In genomic region chr12:53225635-53226424, GRCh38 we compare ENCODE assay signal across 11 cellular contexts. TPM values are rescaled to one million over a fixed set of nuclear protein-coding genes. Genes with fewer than 3 reads are reported as not detected.
DNase-seq lines count a peak whose midpoint lies in the region; ATAC-seq, FAIRE-seq and TF ChIP-seq lines count a peak whose summit lies in the region.
"Had no signal": no experiment of that assay in that cellular context is flagged by ENCODE, and none has a peak within 500 bp of the region (broad histone marks: within the 10 kb centered on the region; RNA-seq: fewer than 3 reads in every experiment).

No MANE protein-coding gene starts in this region.

- no peak overlapping the region for H3K14ac ChIP-seq in H1 (ENCODE audit: insufficient read length)

- no peak overlapping the region for H3K56ac ChIP-seq in H1 (replicated peaks; ENCODE audit: insufficient read length, low read depth, low read length)

- FAIRE-seq in H1 (lab: Jason Lieb, UNC), result no peak

- H3K36me3 ChIP-seq in CD8-positive, alpha-beta memory T cell (ENCODE audit: insufficient read depth, low read length), result no peaks in the 10 kb centered on the region
- H3K36me3 ChIP-seq in SK-N-MC (ENCODE audit: insufficient read depth, low read length) (peaks cover 5% of the 10 kb centered on the region; the same call in 1 of the 2 replicates), H1 (ENCODE audit: control insufficient read depth in 2 of 4, insufficient read depth in 4 of 4, low read length in 3 of 4) (no peaks in the 10 kb centered on the region; a peak in 1 of 8 replicates)

- no peaks in the 10 kb centered on the region for H3K9me3 Mint-ChIP-seq in CD8-positive, alpha-beta memory T cell

- DNase-seq in CD8-positive, alpha-beta memory T cell, result no peak
- DNase-seq in SK-N-MC (ENCODE audit: low read depth, low spot score) (no peak), H1 (ENCODE audit: low read depth in 1 of 2, low spot score in 2 of 2) (no peak), putamen (ENCODE audit: low spot score) (peak; percentile 55), NCI-H1436 treated with DMSO at 0.1 percent for 48 hours (lab: John Stamatoyannopoulos, UW) (no peak), activated gamma-delta T cell treated with Interleukin-2 at 50 U/mL for 16 hours (no peak)
- DNase-seq: NCI-H187 treated with DMSO at 0.1 percent for 48 hours had no signal

- no peak for TF ChIP-seq EP300 in H1 (IDR thresholded peaks at IDR 0.05; ENCODE audit: borderline replicate concordance in 1 of 2, low read depth in 2 of 2, low read length in 2 of 2)

- POLR2A ChIA-PET in CD8-positive, alpha-beta memory T cell (lab: Charles Lee), result no interaction called here
- POLR2A ChIA-PET in H1 (lab: Charles Lee; ENCODE audit: partially characterized antibody), result interaction anchor here (0.9 to 13.6 kb wide), 6 partner anchors 3 to 65 kb away, joined by 3 to 151 read pairs (median 5); partner anchors contain the start of gene RARG

- peaks cover 0 to 7% (median 4%) of the 10 kb centered on the region in 3 donors for H3K36me3 Mint-ChIP-seq in CD8-positive, alpha-beta memory T cell

- H3K79me1 ChIP-seq in H1 (ENCODE audit: low read depth, low read length), result no peaks in the 10 kb centered on the region

- H3K4ac ChIP-seq in H1 (replicated peaks; ENCODE audit: insufficient read length, low read depth, low read length), result no peak overlapping the region

- H2BK5ac ChIP-seq in H1 (ENCODE audit: low read depth, low read length), result peak overlapping the region; percentile 91

- no peak overlapping the region; the same call in 1 of the 2 replicates for H2BK20ac ChIP-seq in H1 (ENCODE audit: low read length)

- TF ChIP-seq POLR2A in H1 (IDR thresholded peaks at IDR 0.05; ENCODE audit: control extremely low read depth in 1 of 2, low read depth in 2 of 2, low read length in 2 of 2), result no peak

- 87% methylated on average over 9 of the region's 10 CpGs; no CpG with 5 or more reads in 1 of the 2 experiments for WGBS in H1 (ENCODE audit: extremely low coverage in 1 of 2, insufficient coverage in 1 of 2, insufficient read length in 1 of 2, insufficient replicate concordance in 2 of 2, low coverage in 1 of 2, low lambda C conversion rate in 2 of 2, missing lambda C conversion rate in 1 of 2), 2 experiments

- no peaks in the 10 kb centered on the region for H3K9me3 ChIP-seq in CD8-positive, alpha-beta memory T cell (ENCODE audit: low read length)
- H3K9me3 ChIP-seq in SK-N-MC (ENCODE audit: low read depth, low read length) (no peaks in the 10 kb centered on the region), H1 (ENCODE audit: insufficient read depth in 2 of 2, low read depth in 1 of 2, low read length in 1 of 2) (no peaks in the 10 kb centered on the region)

- no peak overlapping the region for H4K91ac ChIP-seq in H1 (replicated peaks; ENCODE audit: insufficient read length, low read length)

- peaks cover 8% of the 10 kb centered on the region for H3K23me2 ChIP-seq in H1 (ENCODE audit: low read depth, low read length)

- peak overlapping the region; percentile 75 to 98 (median 88) for H3K27ac Mint-ChIP-seq in CD8-positive, alpha-beta memory T cell

- CTCF ChIA-PET in CD8-positive, alpha-beta memory T cell (lab: Charles Lee), result interaction anchor here (1.7 kb wide), 1 partner anchor 42 kb away, joined by 8 read pairs; the partner anchor contains the start of gene ESPL1
- CTCF ChIA-PET in H1 (lab: Charles Lee; ENCODE audit: partially characterized antibody), result interaction anchor here (0.7 to 21.6 kb wide), 13 partner anchors 10 to 50 kb away, joined by 3 to 654 read pairs (median 5); partner anchors contain the start of gene ESPL1

- no peak overlapping the region for H2AFZ ChIP-seq in H1 (ENCODE audit: low read length)

- H4K8ac ChIP-seq in H1 (ENCODE audit: extremely low read depth, insufficient read depth, low read length), result no peak overlapping the region

- no peak overlapping the region for H3K23ac ChIP-seq in H1 (ENCODE audit: insufficient read length)

- peak overlapping the region in 1 of 2 experiments; percentile 100; a peak in 2 of 4 replicates for H3K4me2 ChIP-seq in H1 (ENCODE audit: insufficient read depth in 1 of 2, low read depth in 2 of 2, low read length in 2 of 2)

- H3K18ac ChIP-seq in H1 (ENCODE audit: extremely low read depth, low read length), result 0 out of 2 replicates have a peak overlapping the region, but pooled peaks have one; percentile 13

- H2BK15ac ChIP-seq in H1 (ENCODE audit: low read length), result 0 out of 2 replicates have a peak overlapping the region, but pooled peaks have one; percentile 46

- no peak for ATAC-seq in GM18520 (IDR thresholded peaks at IDR 0.05; ENCODE audit: unreplicated experiment)
- ATAC-seq in HG02763 (IDR thresholded peaks at IDR 0.05; ENCODE audit: unreplicated experiment), result no peak
- ATAC-seq: Panc1 had no signal

- H2AK5ac ChIP-seq in H1 (ENCODE audit: low read depth, low read length), result peak overlapping the region; percentile 94; the same call in 1 of the 2 replicates

- no peak for TF ChIP-seq CTCF in H1 (IDR thresholded peaks at IDR 0.05; ENCODE audit: control extremely low read depth in 1 of 3, insufficient read depth in 1 of 3, low read depth in 1 of 3, low read length in 3 of 3)

- H4K20me1 ChIP-seq in H1 (replicated peaks in 1 of 2; ENCODE audit: control insufficient read depth in 1 of 2, insufficient read depth in 2 of 2, low read length in 2 of 2), result no peaks in the 10 kb centered on the region

- peaks cover 0 to 7% of the 10 kb centered on the region in 2 experiments; a peak in 1 of 4 replicates for H3K79me2 ChIP-seq in H1 (ENCODE audit: control insufficient read depth in 1 of 2, insufficient read depth in 2 of 2, low read length in 2 of 2)

- peak overlapping the region; percentile 99; the same call in 1 of the 2 replicates for H2BK12ac ChIP-seq in H1 (ENCODE audit: low read depth, low read length)

- H4K5ac ChIP-seq in H1 (ENCODE audit: insufficient read length, low read depth, low read length), result no peak overlapping the region

- H3K27ac ChIP-seq in CD8-positive, alpha-beta memory T cell (ENCODE audit: low read depth, low read length), result no peak overlapping the region
- H3K27ac ChIP-seq in SK-N-MC, result peak overlapping the region; percentile 98
- no peak overlapping the region for H3K27ac ChIP-seq in H1 (ENCODE audit: low read depth, low read length)

- H3K9ac ChIP-seq in SK-N-MC (ENCODE audit: insufficient read length) (no peak overlapping the region), H1 (replicated peaks in 1 of 4; ENCODE audit: extremely low read depth in 1 of 4, low read depth in 3 of 4, low read length in 3 of 4) (no peak overlapping the region)

- H3K4me3 Mint-ChIP-seq in CD8-positive, alpha-beta memory T cell, result peak overlapping the region in 5 of 7 donors; percentile 5 to 73 (median 64)

- peaks cover 41% of the 10 kb centered on the region for H3K4me1 ChIP-seq in CD8-positive, alpha-beta memory T cell (ENCODE audit: insufficient read depth, low read length)
- H3K4me1 ChIP-seq in H1 (replicated peaks in 1 of 4; ENCODE audit: control insufficient read depth in 3 of 4, insufficient read depth in 4 of 4, low read length in 3 of 4), result peaks cover 35 to 59% (median 41%) of the 10 kb centered on the region in 4 experiments

- no peak overlapping the region for H3K4me3 ChIP-seq in CD8-positive, alpha-beta memory T cell (ENCODE audit: low read length)
- H3K4me3 ChIP-seq in SK-N-MC (no peak overlapping the region), H1 (ENCODE audit: extremely low read depth in 1 of 4, insufficient read depth in 2 of 4, low read depth in 3 of 4, low read length in 4 of 4) (no peak overlapping the region)

- no peak overlapping the region for H2BK120ac ChIP-seq in H1 (replicated peaks; ENCODE audit: low read depth, low read length)

- no peaks in the 10 kb centered on the region for H3K27me3 ChIP-seq in CD8-positive, alpha-beta memory T cell (ENCODE audit: insufficient read depth, low read length, poor library complexity, severe bottlenecking)
- no peaks in the 10 kb centered on the region for H3K27me3 ChIP-seq in H1 (replicated peaks in 1 of 4; ENCODE audit: control insufficient read depth in 3 of 4, extremely low read depth in 1 of 4, insufficient read depth in 3 of 4, low read length in 3 of 4)

- H3K4me1 Mint-ChIP-seq in CD8-positive, alpha-beta memory T cell, result peaks cover 64 to 80% (median 64%) of the 10 kb centered on the region in 3 donors

- TF ChIP-seq RAD21 in H1 (IDR thresholded peaks at IDR 0.05 in 1 of 2, conservative IDR thresholded peaks at IDR 0.05 in 1 of 2; ENCODE audit: low read depth in 2 of 2, low read length in 2 of 2), result no peak; a peak in 1 of 4 replicates

- no peaks in the 10 kb centered on the region for H3K27me3 Mint-ChIP-seq in CD8-positive, alpha-beta memory T cell

RNA-seq across cellular contexts. Expression of gene RARG, which starts 6.2 kb away (rescaled TPM):
- total RNA-seq in CD8-positive, alpha-beta memory T cell, result 10 to 100 TPM; 67.0 to 68.4 TPM
- 15.4 TPM for polyA plus RNA-seq in CD8-positive, alpha-beta memory T cell
- total RNA-seq in H1 (2021; fragmentation: NEBNext Ultra II Directional; extraction: Animal tissue kit (Norgen Biotek cat#: 25700)), result 68.6 and 68.9 TPM in 2 replicates
- 68.6 and 84.2 TPM in 2 replicates for polyA plus RNA-seq in H1 (2011; rRNA removed)
- polyA plus RNA-seq in H1 (2011; cell fraction: cytosol; rRNA removed), result 68.7 TPM
- polyA plus RNA-seq in H1 (2011; cell fraction: nucleus; rRNA removed), result 145 TPM
- 66.2 to 80.8 TPM (median 70.6 TPM) in 4 replicates for polyA plus RNA-seq in H1 (2012, experiment 1 of 2)
- 66.9 TPM for polyA plus RNA-seq in H1 (2012, experiment 2 of 2)
- polyA plus RNA-seq in H1 (2013, experiment 1 of 2), result 37.2 TPM
- 34.6 TPM for polyA plus RNA-seq in H1 (2013, experiment 2 of 2)
- 40.1 and 58.9 TPM in 2 replicates for polyA minus RNA-seq in H1 (2011; rRNA and poly(A)+ RNA removed)
- 38.5 TPM for polyA minus RNA-seq in H1 (2011; cell fraction: cytosol; rRNA and poly(A)+ RNA removed)
- 31.3 TPM for polyA minus RNA-seq in H1 (2011; cell fraction: nucleus; rRNA and poly(A)+ RNA removed)

RNA-seq across cellular contexts. Expression of gene ITGB7, which starts 18.8 kb away (rescaled TPM):
- 100 to 1,000 TPM; 339 TPM for total RNA-seq in CD8-positive, alpha-beta memory T cell
- polyA plus RNA-seq in CD8-positive, alpha-beta memory T cell, result 292 TPM
- 0.54 and 1.2 TPM in 2 replicates for total RNA-seq in H1 (2021; fragmentation: NEBNext Ultra II Directional; extraction: Animal tissue kit (Norgen Biotek cat#: 25700))
- polyA plus RNA-seq in H1 (2011; rRNA removed), result 0.25 and 0.35 TPM in 2 replicates
- 0.17 TPM for polyA plus RNA-seq in H1 (2011; cell fraction: cytosol; rRNA removed)
- 2.2 TPM for polyA plus RNA-seq in H1 (2011; cell fraction: nucleus; rRNA removed)
- polyA plus RNA-seq in H1 (2012, experiment 1 of 2), result 0.29 to 0.72 TPM (median 0.58 TPM) in 4 replicates
- 0.22 TPM for polyA plus RNA-seq in H1 (2012, experiment 2 of 2)
- polyA plus RNA-seq in H1 (2013, experiment 1 of 2), result 0.45 TPM
- 0.40 TPM for polyA plus RNA-seq in H1 (2013, experiment 2 of 2)
- polyA minus RNA-seq in H1 (2011; rRNA and poly(A)+ RNA removed), result 0.80 and 1.0 TPM in 2 replicates
- not detected for polyA minus RNA-seq in H1 (2011; cell fraction: cytosol; rRNA and poly(A)+ RNA removed)
- not detected for polyA minus RNA-seq in H1 (2011; cell fraction: nucleus; rRNA and poly(A)+ RNA removed)
- total RNA-seq: pulmonary artery endothelial cell had no signal

RNA-seq across cellular contexts. Expression of gene ESPL1, which starts 42.3 kb away (rescaled TPM):
- total RNA-seq in CD8-positive, alpha-beta memory T cell, result 10 to 100 TPM; 58.4 to 63.4 TPM
- not detected for polyA plus RNA-seq in CD8-positive, alpha-beta memory T cell
- total RNA-seq in H1 (2021; fragmentation: NEBNext Ultra II Directional; extraction: Animal tissue kit (Norgen Biotek cat#: 25700)), result 47.0 and 52.7 TPM in 2 replicates
- 31.8 and 49.6 TPM in 2 replicates for polyA plus RNA-seq in H1 (2011; rRNA removed)
- 19.1 TPM for polyA plus RNA-seq in H1 (2011; cell fraction: cytosol; rRNA removed)
- polyA plus RNA-seq in H1 (2011; cell fraction: nucleus; rRNA removed), result 85.9 TPM
- 26.9 to 39.1 TPM (median 30.7 TPM) in 4 replicates for polyA plus RNA-seq in H1 (2012, experiment 1 of 2)
- polyA plus RNA-seq in H1 (2012, experiment 2 of 2), result 33.7 TPM
- polyA plus RNA-seq in H1 (2013, experiment 1 of 2), result 21.7 TPM
- polyA plus RNA-seq in H1 (2013, experiment 2 of 2), result 15.1 TPM
- polyA minus RNA-seq in H1 (2011; rRNA and poly(A)+ RNA removed), result 66.7 and 78.4 TPM in 2 replicates
- 20.3 TPM for polyA minus RNA-seq in H1 (2011; cell fraction: cytosol; rRNA and poly(A)+ RNA removed)
- 39.1 TPM for polyA minus RNA-seq in H1 (2011; cell fraction: nucleus; rRNA and poly(A)+ RNA removed)

RNA-seq across cellular contexts. Expression of gene CSAD, which starts 45.1 kb away (rescaled TPM):
- 10 to 100 TPM; 15.8 to 18.7 TPM for total RNA-seq in CD8-positive, alpha-beta memory T cell
- polyA plus RNA-seq in CD8-positive, alpha-beta memory T cell, result 0.70 TPM
- 8.8 and 10.0 TPM in 2 replicates for total RNA-seq in H1 (2021; fragmentation: NEBNext Ultra II Directional; extraction: Animal tissue kit (Norgen Biotek cat#: 25700))
- 11.3 and 15.4 TPM in 2 replicates for polyA plus RNA-seq in H1 (2011; rRNA removed)
- polyA plus RNA-seq in H1 (2011; cell fraction: cytosol; rRNA removed), result 18.1 TPM
- 55.6 TPM for polyA plus RNA-seq in H1 (2011; cell fraction: nucleus; rRNA removed)
- 11.4 to 14.0 TPM (median 12.7 TPM) in 4 replicates for polyA plus RNA-seq in H1 (2012, experiment 1 of 2)
- 5.2 TPM for polyA plus RNA-seq in H1 (2012, experiment 2 of 2)
- polyA plus RNA-seq in H1 (2013, experiment 1 of 2), result 5.6 TPM
- 4.5 TPM for polyA plus RNA-seq in H1 (2013, experiment 2 of 2)
- polyA minus RNA-seq in H1 (2011; rRNA and poly(A)+ RNA removed), result 5.1 and 7.6 TPM in 2 replicates
- polyA minus RNA-seq in H1 (2011; cell fraction: cytosol; rRNA and poly(A)+ RNA removed), result 6.6 TPM
- polyA minus RNA-seq in H1 (2011; cell fraction: nucleus; rRNA and poly(A)+ RNA removed), result 9.2 TPM

RNA-seq across cellular contexts. Expression of gene ZNF740, which starts 45.3 kb away (rescaled TPM):
- total RNA-seq in CD8-positive, alpha-beta memory T cell, result 10 to 100 TPM; 50.4 to 52.0 TPM
- polyA plus RNA-seq in CD8-positive, alpha-beta memory T cell, result 3.3 TPM
- 35.6 and 40.0 TPM in 2 replicates for total RNA-seq in H1 (2021; fragmentation: NEBNext Ultra II Directional; extraction: Animal tissue kit (Norgen Biotek cat#: 25700))
- 7.6 and 8.2 TPM in 2 replicates for polyA plus RNA-seq in H1 (2011; rRNA removed)
- polyA plus RNA-seq in H1 (2011; cell fraction: cytosol; rRNA removed), result 11.3 TPM
- polyA plus RNA-seq in H1 (2011; cell fraction: nucleus; rRNA removed), result 19.1 TPM
- polyA plus RNA-seq in H1 (2012, experiment 1 of 2), result 12.5 to 15.6 TPM (median 15.4 TPM) in 4 replicates
- 3.9 TPM for polyA plus RNA-seq in H1 (2012, experiment 2 of 2)
- polyA plus RNA-seq in H1 (2013, experiment 1 of 2), result 7.8 TPM
- 7.2 TPM for polyA plus RNA-seq in H1 (2013, experiment 2 of 2)
- polyA minus RNA-seq in H1 (2011; rRNA and poly(A)+ RNA removed), result 20.4 and 28.1 TPM in 2 replicates
- polyA minus RNA-seq in H1 (2011; cell fraction: cytosol; rRNA and poly(A)+ RNA removed), result 7.6 TPM
- polyA minus RNA-seq in H1 (2011; cell fraction: nucleus; rRNA and poly(A)+ RNA removed), result 43.3 TPM

Comparison
In these comparisons a context has a peak if more than half of its experiments do, and no peak if none do; other contexts are left out.
1. RNA of gene ITGB7, which starts 18.8 kb away (total RNA-seq): 339 TPM in CD8-positive, alpha-beta memory T cell; 0.54 to 1.2 TPM in H1; every median in the first group is over 100 times any median in the second.